ENCODE assay signal across 1 cellular context in genomic region chr12:101875112-101875961, GRCh38.
TF ChIP-seq lines count a peak whose summit lies in the region.

No MANE protein-coding gene starts in this region.

TF ChIP-seq in K562, 482 proteins besides CTCF, POLR2A, EP300 and RAD21:
- TF ChIP-seq ZNF232 (CRISPR knock-in tag; IDR thresholded peaks at IDR 0.05) (no peak), CEBPG (CRISPR knock-in tag; IDR thresholded peaks at IDR 0.05) (no peak), CEBPG (tag; conservative IDR thresholded peaks at IDR 0.05 in 1 of 2, IDR thresholded peaks at IDR 0.05 in 1 of 2) (peak in 1 of 2 experiments; percentile 29; a peak in 1 of 4 replicates), GTF2E2 (tag; IDR thresholded peaks at IDR 0.05) (0 out of 2 replicates have a peak, but pooled peaks have one; percentile 38), CEBPB (tag; IDR thresholded peaks at IDR 0.05) (peak; percentile 34; the same call in 1 of the 2 replicates), NFXL1 (CRISPR knock-in tag; IDR thresholded peaks at IDR 0.05) (no peak), KAT7 (CRISPR knock-in tag; IDR thresholded peaks at IDR 0.05; ENCODE audit: borderline replicate concordance) (no peak), RBM25 (IDR thresholded peaks at IDR 0.05; ENCODE audit: low read depth, low read length, severe bottlenecking) (peak; percentile 25), ADNP (tag; IDR thresholded peaks at IDR 0.05) (0 out of 2 replicates have a peak, but pooled peaks have one; percentile 30), XRCC4 (IDR thresholded peaks at IDR 0.05; ENCODE audit: extremely low read depth, insufficient read depth, insufficient read length) (no peak), GTF3C2 (IDR thresholded peaks at IDR 0.05; ENCODE audit: borderline replicate concordance, extremely low read depth, insufficient read length) (no peak)
TF ChIP-seq in K562: peak in this region for 5.
